ENCODE assay signal across 21 cellular contexts in genomic region chr2:111095426-111095825, GRCh38.
"Had no signal": no experiment of that assay in that cellular context is flagged by ENCODE, and none has a peak within 500 bp of the region (broad histone marks: within the 10 kb centered on the region; RNA-seq: fewer than 3 reads in every experiment).

No MANE protein-coding gene starts in this region.

- H3K27ac ChIP-seq: colonic mucosa, epithelial cell of prostate, esophagus squamous epithelium, gastroesophageal sphincter, heart right ventricle, left lung, lower lobe of right lung had no signal

- H3K4me1 ChIP-seq: colonic mucosa, esophagus squamous epithelium, gastroesophageal sphincter, left lung, lower lobe of right lung had no signal

- H3K9me3 ChIP-seq: colonic mucosa, esophagus squamous epithelium, gastroesophageal sphincter, heart right ventricle, left lung, lower lobe of right lung had no signal

- H3K27me3 ChIP-seq: colonic mucosa, gastroesophageal sphincter, left lung had no signal

- H3K36me3 ChIP-seq: colonic mucosa, esophagus squamous epithelium, gastroesophageal sphincter, heart right ventricle, left lung, lower lobe of right lung had no signal

- FAIRE-seq: endometrium, islet of Langerhans, keratinocyte had no signal

- ATAC-seq: effector memory CD8-positive, alpha-beta T cell; esophagus mucosa; gastroesophageal sphincter; heart right ventricle; left lung; left ventricle myocardium superior; lower lobe of right lung had no signal

- H3K4me3 ChIP-seq: colonic mucosa, esophagus squamous epithelium, gastroesophageal sphincter, heart right ventricle, left lung, lower lobe of right lung had no signal

- DNase-seq: cerebellar nuclear complex; colonic mucosa; cortex of kidney; effector CD8-positive, alpha-beta T cell; effector memory CD8-positive, alpha-beta T cell; endodermal cell; erythroblast; esophagus squamous epithelium; foreskin fibroblast; heart right ventricle; left cardiac atrium; left lung; left ventricle myocardium superior; lower lobe of right lung; mesendoderm had no signal
